In the genomic region with DNA sequence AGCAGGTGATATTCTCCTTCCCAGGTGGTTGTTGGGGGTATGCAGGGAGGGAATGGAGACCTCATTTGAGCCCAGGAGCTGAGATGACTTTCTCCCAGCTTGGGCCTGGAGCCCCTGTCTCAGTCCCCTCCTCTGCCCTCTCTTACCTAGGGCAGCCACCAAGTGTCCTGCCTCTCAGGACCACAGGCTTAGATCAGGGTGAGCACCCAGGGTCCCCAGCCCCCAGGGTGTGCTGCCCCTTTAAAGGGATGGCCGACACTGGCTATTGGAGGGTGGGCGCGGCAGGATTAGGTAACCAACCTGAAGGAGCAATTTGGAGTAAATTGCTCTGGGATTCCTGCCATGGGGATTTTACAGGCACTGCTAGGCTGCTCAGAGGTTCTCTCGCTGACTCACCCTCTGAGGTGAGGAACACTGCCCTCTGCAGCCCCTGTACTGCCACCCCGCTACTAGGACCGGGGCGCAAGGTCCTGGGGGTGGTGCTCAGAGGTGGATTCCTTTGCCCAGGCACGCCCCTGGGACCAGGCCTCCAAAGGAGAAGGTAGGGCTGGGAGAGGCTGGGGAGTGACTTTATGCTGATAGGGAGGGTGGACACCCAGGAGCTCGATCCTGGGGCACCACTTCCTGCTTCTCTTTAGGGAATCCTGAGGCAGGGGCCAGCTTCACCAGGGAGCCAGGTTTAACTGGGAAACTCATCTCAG, we compare ENCODE assay signal across 8 cellular contexts. TPM values are rescaled to one million over a fixed set of nuclear protein-coding genes. Genes with fewer than 3 reads are reported as not detected.
DNase-seq lines count a peak whose midpoint lies in the region; ATAC-seq, FAIRE-seq and TF ChIP-seq lines count a peak whose summit lies in the region.

No MANE protein-coding gene starts in this region.

- intact Hi-C loops in CD8-positive, alpha-beta T cell (cut with DNase I, micrococcal nuclease): no loop called here
- intact Hi-C loops in body of pancreas (cut with DNase I) (no loop called here), HepG2 (cut with micrococcal nuclease; ENCODE audit: unreplicated experiment) (loop anchor here (1.0 kb wide), 1 partner anchor 31 kb away; no protein-coding TSS in a partner anchor)

- TF ChIP-seq POLR2A in body of pancreas (IDR thresholded peaks at IDR 0.05) (peak; percentile 34 to 59 (median 55)), HepG2 (IDR thresholded peaks at IDR 0.05; ENCODE audit: insufficient read depth in 1 of 2, low read depth in 2 of 2, low read length in 2 of 2) (peak in 1 of 2 experiments; percentile 40; a peak in 1 of 4 replicates)

- H3F3A ChIP-seq in GM23248 (ENCODE audit: insufficient read depth): no peaks in the 10 kb centered on the region

- TF ChIP-seq EP300 in HepG2 (IDR thresholded peaks at IDR 0.05; ENCODE audit: low read depth in 2 of 2, low read length in 2 of 2): no peak
- TF ChIP-seq EP300 in HepG2 (CRISPR knock-in tag; IDR thresholded peaks at IDR 0.05; ENCODE audit: borderline replicate concordance): no peak

- DNase-seq in CD8-positive, alpha-beta T cell: no peak
- peak; percentile 55 for DNase-seq in GM23248
- DNase-seq in NCI-H510A (lab: John Stamatoyannopoulos, UW): peak; percentile 57
- peak; percentile 77 to 91 (median 86) for DNase-seq in body of pancreas
- peak; percentile 87 for DNase-seq in HepG2 (ENCODE audit: low spot score)
- DNase-seq in GM19238 (ENCODE audit: insufficient read length, low spot score): no peak

- peaks cover 38% of the 10 kb centered on the region for H3K4me1 ChIP-seq in CD8-positive, alpha-beta T cell (ENCODE audit: insufficient read depth, low read length)
- H3K4me1 ChIP-seq in GM23248 (ENCODE audit: insufficient read depth) (no peaks in the 10 kb centered on the region), body of pancreas (peaks cover 63% of the 10 kb centered on the region), HepG2 (ENCODE audit: insufficient read depth, low read length) (peaks cover 73% of the 10 kb centered on the region)

- H3K9me2 ChIP-seq in GM23248 (ENCODE audit: insufficient read depth): no peaks in the 10 kb centered on the region

- H3K4me2 ChIP-seq in GM23248 (ENCODE audit: unreplicated experiment): no peak overlapping the region
- H3K4me2 ChIP-seq in HepG2 (ENCODE audit: low read depth, low read length): peak overlapping the region; percentile 93

- no peak overlapping the region for H3K27ac ChIP-seq in CD8-positive, alpha-beta T cell (ENCODE audit: low read depth, low read length)
- H3K27ac ChIP-seq in GM23248 (no peak overlapping the region), body of pancreas (peak overlapping the region; percentile 75 to 92 (median 88)), HepG2 (ENCODE audit: extremely low read length, insufficient read depth, low read length) (peak overlapping the region; percentile 47)

- no peaks in the 10 kb centered on the region for H3K9me3 ChIP-seq in CD8-positive, alpha-beta T cell (ENCODE audit: low read length)
- no peaks in the 10 kb centered on the region for H3K9me3 ChIP-seq in GM23248 (ENCODE audit: low read depth)
- H3K9me3 ChIP-seq in body of pancreas: no peaks in the 10 kb centered on the region
- no peaks in the 10 kb centered on the region for H3K9me3 ChIP-seq in HepG2 (ENCODE audit: low read length)

- no peak overlapping the region for H3K4me3 ChIP-seq in CD8-positive, alpha-beta T cell (ENCODE audit: low read depth, low read length)
- H3K4me3 ChIP-seq in GM23248 (no peak overlapping the region), body of pancreas (peak overlapping the region in 1 of 2 donors; percentile 67), HepG2 (replicated peaks in 1 of 3; ENCODE audit: insufficient read depth in 1 of 3, low read depth in 2 of 3, low read length in 3 of 3) (peak overlapping the region; percentile 62 to 92 (median 89))

- no peak for ATAC-seq in CD8-positive, alpha-beta T cell
- ATAC-seq in body of pancreas: peak; percentile 72
- ATAC-seq in HepG2: peak; percentile 92
- no peak for ATAC-seq in GM18502 (IDR thresholded peaks at IDR 0.05; ENCODE audit: poor library complexity, unreplicated experiment)
- ATAC-seq in GM18907 (IDR thresholded peaks at IDR 0.05; ENCODE audit: unreplicated experiment): no peak

- no peak overlapping the region for H3K27ac Mint-ChIP-seq in CD8-positive, alpha-beta T cell

- no TSS peak for BruUV-seq in HepG2 (replicated peaks; lab: Mats Ljungman, UMichigan)

- H4K20me1 ChIP-seq in GM23248 (ENCODE audit: insufficient read depth): no peaks in the 10 kb centered on the region
- H4K20me1 ChIP-seq in HepG2 (ENCODE audit: insufficient read depth, low read length): 0 out of 2 replicates have a peak, but pooled peaks cover 9% of the 10 kb centered on the region

- H3K27me3 ChIP-seq in CD8-positive, alpha-beta T cell (ENCODE audit: insufficient read depth, low read length): no peaks in the 10 kb centered on the region
- H3K27me3 ChIP-seq in GM23248 (replicated peaks; ENCODE audit: insufficient read depth) (no peaks in the 10 kb centered on the region), body of pancreas (no peaks in the 10 kb centered on the region), HepG2 (ENCODE audit: control insufficient read depth in 1 of 2, insufficient read depth in 2 of 2, low read length in 2 of 2) (peaks cover 0 to 3% of the 10 kb centered on the region in 2 experiments; a peak in 1 of 5 replicates)

- TF ChIP-seq RAD21 in HepG2 (CRISPR knock-in tag; IDR thresholded peaks at IDR 0.05): peak; percentile 69

- peak overlapping the region; percentile 85 for H3K4me3 Mint-ChIP-seq in CD8-positive, alpha-beta T cell

- no peaks in the 10 kb centered on the region for H3K36me3 ChIP-seq in CD8-positive, alpha-beta T cell (ENCODE audit: insufficient read depth, low read length)
- H3K36me3 ChIP-seq in GM23248 (ENCODE audit: low read depth): no peaks in the 10 kb centered on the region
- no peaks in the 10 kb centered on the region for H3K36me3 ChIP-seq in body of pancreas (replicated peaks in 1 of 2; ENCODE audit: insufficient read depth in 1 of 2, low read depth in 2 of 2)
- no peaks in the 10 kb centered on the region for H3K36me3 ChIP-seq in HepG2 (replicated peaks in 1 of 2; ENCODE audit: control insufficient read depth in 1 of 2, insufficient read depth in 2 of 2, low read length in 2 of 2)

- in situ Hi-C loops in GM23248 (cut with MboI): no loop called here
- in situ Hi-C loops in HepG2 (cut with HindIII; ENCODE audit: extremely low pct_ligation_motif_present, low pct_unique_long_range_greater_than_20kb): no loop called here

- H3K9me3 Mint-ChIP-seq in CD8-positive, alpha-beta T cell: no peaks in the 10 kb centered on the region

- H3K36me3 Mint-ChIP-seq in CD8-positive, alpha-beta T cell: no peaks in the 10 kb centered on the region

- CTCF ChIA-PET in CD8-positive, alpha-beta T cell (lab: Charles Lee): interaction anchor here (0.8 to 4.1 kb wide), 3 partner anchors 9 to 33 kb away, joined by 3 to 37 read pairs (median 5); no protein-coding TSS in a partner anchor
- CTCF ChIA-PET in HepG2 (lab: Yijun Ruan, JAX; ENCODE audit: low intra/inter-chr PET ratio, low total read pairs): interaction anchor here (1.2 to 2.3 kb wide), 2 partner anchors 10 to 31 kb away, joined by 3 to 13 read pairs; no protein-coding TSS in a partner anchor

- FAIRE-seq in HepG2 (lab: Jason Lieb, UNC): peak; percentile 94

- H3K27me3 Mint-ChIP-seq in CD8-positive, alpha-beta T cell (ENCODE audit: low read depth): no peaks in the 10 kb centered on the region

- TF ChIP-seq CTCF in CD8-positive, alpha-beta T cell (IDR thresholded peaks at IDR 0.05): no peak
- peak; percentile 19 to 71 (median 61) for TF ChIP-seq CTCF in body of pancreas (IDR thresholded peaks at IDR 0.05)
- peak; percentile 89 for TF ChIP-seq CTCF in HepG2 (CRISPR knock-in tag; IDR thresholded peaks at IDR 0.05)

- H3K79me2 ChIP-seq in GM23248 (ENCODE audit: insufficient read depth): no peaks in the 10 kb centered on the region
- H3K79me2 ChIP-seq in HepG2 (ENCODE audit: insufficient read depth, low read length): peaks cover 24% of the 10 kb centered on the region

- H2AFZ ChIP-seq in GM23248 (no peak overlapping the region), HepG2 (ENCODE audit: low read length) (no peak overlapping the region)

- WGBS in GM23248 (ENCODE audit: low coverage in 1 of 2, low lambda C conversion rate in 2 of 2, missing lambda C conversion rate in 2 of 2), 2 experiments: 88 to 93% methylated on average over 9 of the region's 9 CpGs
- WGBS in body of pancreas, 2 donors: 19% methylated on average over 9 of the region's 9 CpGs; no CpG with 5 or more reads in 1 of the 2 donors
- 2% methylated on average over 7 of the region's 9 CpGs for WGBS in HepG2 (ENCODE audit: low lambda C conversion rate)

- POLR2A ChIA-PET in CD8-positive, alpha-beta T cell (lab: Charles Lee): interaction anchor here (0.6 to 2.6 kb wide), 4 partner anchors 9 to 1141 kb away, joined by 3 to 15 read pairs (median 4); no protein-coding TSS in a partner anchor
- POLR2A ChIA-PET in HepG2 (lab: Yijun Ruan, JAX): interaction anchor here (1.6 to 5.8 kb wide), 2 partner anchors 30 to 99 kb away, joined by 3 to 41 read pairs; partner anchors contain the start of gene DHDDS

- H3K9ac ChIP-seq in GM23248 (no peak overlapping the region), HepG2 (ENCODE audit: insufficient read depth, low read depth, low read length) (peak overlapping the region; percentile 78)

- H3K4me1 Mint-ChIP-seq in CD8-positive, alpha-beta T cell (ENCODE audit: low read depth): peaks cover 41% of the 10 kb centered on the region

RNA-seq across cellular contexts. Expression of gene RPS6KA1, which starts 1.5 kb away (rescaled TPM):
- total RNA-seq in CD8-positive, alpha-beta T cell: 10 to 100 TPM; 25.8 to 30.3 TPM
- 0.38 and 1.7 TPM in 2 replicates for total RNA-seq in GM23248 (2014; rRNA removed; shearing (Covaris generic))
- polyA plus RNA-seq in GM23248 (2016; fragmentation: Nextera tagmentation; extraction: Ambion mirVana): 1.1 and 1.2 TPM in 2 replicates
- 10 to 100 TPM; 20.1 to 30.4 TPM for total RNA-seq in body of pancreas
- 24.0 and 24.2 TPM in 2 replicates for total RNA-seq in HepG2 (2016; rRNA removed; fragmentation: Illumina TruSeq; extraction: Trizol)
- total RNA-seq in HepG2 (2016; cell fraction: cytosol; rRNA removed; fragmentation: Illumina TruSeq; extraction: Trizol; ENCODE audit: low read depth): 6.4 and 8.1 TPM in 2 replicates
- 23.3 and 24.8 TPM in 2 replicates for total RNA-seq in HepG2 (2016; cell fraction: insoluble cytoplasmic fraction; rRNA removed; fragmentation: Illumina TruSeq; extraction: Trizol)
- total RNA-seq in HepG2 (2016; cell fraction: membrane; rRNA removed; fragmentation: Illumina TruSeq; extraction: Trizol): 14.4 and 16.8 TPM in 2 replicates
- total RNA-seq in HepG2 (2016; cell fraction: nucleus; rRNA removed; fragmentation: Illumina TruSeq; extraction: Trizol): 17.9 and 19.0 TPM in 2 replicates
- 19.6 and 22.1 TPM in 2 replicates for polyA plus RNA-seq in HepG2 (2011; rRNA removed)
- 15.0 and 20.1 TPM in 2 replicates for polyA plus RNA-seq in HepG2 (2011; cell fraction: cytosol; rRNA removed)
- 28.9 and 37.3 TPM in 2 replicates for polyA plus RNA-seq in HepG2 (2011; cell fraction: nucleus; rRNA removed)
- 14.7 and 15.4 TPM in 2 replicates for polyA plus RNA-seq in HepG2 (2012)
- polyA plus RNA-seq in HepG2 (2016; cell fraction: cytosol; fragmentation: Illumina TruSeq; extraction: Trizol; ENCODE audit: low read depth): 4.1 and 4.3 TPM in 2 replicates
- 20.9 and 24.6 TPM in 2 replicates for polyA plus RNA-seq in HepG2 (2016; cell fraction: insoluble cytoplasmic fraction; fragmentation: Illumina TruSeq; extraction: Trizol; ENCODE audit: low read depth)
- polyA plus RNA-seq in HepG2 (2016; cell fraction: membrane; fragmentation: Illumina TruSeq; extraction: Trizol; ENCODE audit: low read depth): 10.2 and 12.6 TPM in 2 replicates
- polyA plus RNA-seq in HepG2 (2016; cell fraction: nucleus; fragmentation: Illumina TruSeq; extraction: Trizol; ENCODE audit: insufficient read depth, low read depth): 28.1 and 28.2 TPM in 2 replicates
- 43.2 and 122 TPM in 2 replicates for polyA minus RNA-seq in HepG2 (2011; rRNA and poly(A)+ RNA removed; ENCODE audit: low replicate concordance)
- polyA minus RNA-seq in HepG2 (2011; cell fraction: cytosol; rRNA and poly(A)+ RNA removed): 22.6 TPM in 2 replicates
- polyA minus RNA-seq in HepG2 (2011; cell fraction: nucleus; rRNA and poly(A)+ RNA removed): 18.8 and 26.6 TPM in 2 replicates

RNA-seq across cellular contexts. Expression of gene HMGN2, which starts 58.8 kb away (rescaled TPM):
- 100 to 1,000 TPM; 280 to 292 TPM for total RNA-seq in CD8-positive, alpha-beta T cell
- total RNA-seq in GM23248 (2014; rRNA removed; shearing (Covaris generic)): 211 and 216 TPM in 2 replicates
- 664 and 669 TPM in 2 replicates for polyA plus RNA-seq in GM23248 (2016; fragmentation: Nextera tagmentation; extraction: Ambion mirVana)
- 100 to 1,000 TPM in 1 of 2 donors, 10 to 100 TPM in 1; 75.8 to 120 TPM for total RNA-seq in body of pancreas
- total RNA-seq in HepG2 (2016; rRNA removed; fragmentation: Illumina TruSeq; extraction: Trizol): 343 and 366 TPM in 2 replicates
- 106 and 134 TPM in 2 replicates for total RNA-seq in HepG2 (2016; cell fraction: cytosol; rRNA removed; fragmentation: Illumina TruSeq; extraction: Trizol; ENCODE audit: low read depth)
- total RNA-seq in HepG2 (2016; cell fraction: insoluble cytoplasmic fraction; rRNA removed; fragmentation: Illumina TruSeq; extraction: Trizol): 330 and 394 TPM in 2 replicates
- total RNA-seq in HepG2 (2016; cell fraction: membrane; rRNA removed; fragmentation: Illumina TruSeq; extraction: Trizol): 252 and 289 TPM in 2 replicates
- 211 and 250 TPM in 2 replicates for total RNA-seq in HepG2 (2016; cell fraction: nucleus; rRNA removed; fragmentation: Illumina TruSeq; extraction: Trizol)
- 40.5 and 63.4 TPM in 2 replicates for polyA plus RNA-seq in HepG2 (2011; rRNA removed)
- polyA plus RNA-seq in HepG2 (2011; cell fraction: cytosol; rRNA removed): 39.3 and 41.3 TPM in 2 replicates
- 64.0 and 72.1 TPM in 2 replicates for polyA plus RNA-seq in HepG2 (2011; cell fraction: nucleus; rRNA removed)
- polyA plus RNA-seq in HepG2 (2012): 76.3 and 137 TPM in 2 replicates
- 124 and 165 TPM in 2 replicates for polyA plus RNA-seq in HepG2 (2016; cell fraction: cytosol; fragmentation: Illumina TruSeq; extraction: Trizol; ENCODE audit: low read depth)
- polyA plus RNA-seq in HepG2 (2016; cell fraction: insoluble cytoplasmic fraction; fragmentation: Illumina TruSeq; extraction: Trizol; ENCODE audit: low read depth): 554 and 565 TPM in 2 replicates
- 241 and 288 TPM in 2 replicates for polyA plus RNA-seq in HepG2 (2016; cell fraction: membrane; fragmentation: Illumina TruSeq; extraction: Trizol; ENCODE audit: low read depth)
- polyA plus RNA-seq in HepG2 (2016; cell fraction: nucleus; fragmentation: Illumina TruSeq; extraction: Trizol; ENCODE audit: insufficient read depth, low read depth): 428 and 433 TPM in 2 replicates
- 13.9 and 49.7 TPM in 2 replicates for polyA minus RNA-seq in HepG2 (2011; rRNA and poly(A)+ RNA removed; ENCODE audit: low replicate concordance)
- 13.2 and 16.1 TPM in 2 replicates for polyA minus RNA-seq in HepG2 (2011; cell fraction: cytosol; rRNA and poly(A)+ RNA removed)
- polyA minus RNA-seq in HepG2 (2011; cell fraction: nucleus; rRNA and poly(A)+ RNA removed): 61.7 and 80.5 TPM in 2 replicates

Comparison
In these comparisons a context has a peak if more than half of its experiments do, and no peak if none do; other contexts are left out.
1. ATAC-seq: peak in body of pancreas (single experiment) and HepG2 (single experiment); none in CD8-positive, alpha-beta T cell (single experiment), GM18502 (single experiment) and GM18907 (single experiment).
2. DNase-seq: peak in GM23248 (single experiment), NCI-H510A (single experiment), body of pancreas (4 of 4) and HepG2 (single experiment); none in CD8-positive, alpha-beta T cell (0 of 7) and GM19238 (single experiment).
3. H3K27ac ChIP-seq: peak in body of pancreas (4 of 4) and HepG2 (single experiment); none in CD8-positive, alpha-beta T cell (single experiment) and GM23248 (single experiment).
4. H3K4me3 ChIP-seq: peak in HepG2 (3 of 3); none in CD8-positive, alpha-beta T cell (single experiment) and GM23248 (single experiment).